Comparison of ENCODE assay signal across 29 cellular contexts in genomic region chr1:206122686-206123085, GRCh38. TPM values are rescaled to one million over a fixed set of nuclear protein-coding genes. Genes with fewer than 3 reads are reported as not detected.
"Had no signal": no experiment of that assay in that cellular context is flagged by ENCODE, and none has a peak within 500 bp of the region (broad histone marks: within the 10 kb centered on the region; RNA-seq: fewer than 3 reads in every experiment).

No MANE protein-coding gene starts in this region.

- DNase-seq: natural killer cell; occipital lobe; ovary; posterior cingulate gyrus; psoas muscle; right cardiac atrium; right lobe of liver; sigmoid colon; spleen; stimulated activated CD4-positive, alpha-beta T cell treated with anti-CD3 and anti-CD28 coated beads, Interleukin-12 subunit alpha, Interleukin-12 subunit beta, amount 100 ng/mL, for 4 hours; stimulated activated CD4-positive, alpha-beta T cell treated with anti-CD3 and anti-CD28 coated beads, Interleukin-1b, Interleukin-23, amount 100 ng/mL, for 48 hours; stimulated activated CD4-positive, alpha-beta T cell treated with anti-CD3 and anti-CD28 coated beads, Interleukin-4, amount 100 ng/mL, for 1 hour; stimulated activated CD4-positive, alpha-beta T cell treated with anti-CD3 and anti-CD28 coated beads, Interleukin-4, amount 100 ng/mL, for 4 hours; stimulated activated CD8-positive, alpha-beta memory T cell treated with anti-CD3 and anti-CD28 coated beads, Interleukin-4, amount 100 ng/mL, for 48 hours; stimulated activated naive CD4-positive, alpha-beta T cell; stimulated activated naive CD8-positive, alpha-beta T cell treated with anti-CD3 and anti-CD28 coated beads, Interleukin-15, amount 100 ng/mL, for 72 hours; stimulated activated naive CD8-positive, alpha-beta T cell treated with anti-CD3 and anti-CD28 coated beads, Interleukin-15, Interleukin-2, amounts not matched to agents 100 U/mL and 50 U/mL, for 24 hours; substantia nigra; testis; tibial artery; transverse colon; upper lobe of right lung; uterus had no signal

- H3K27ac ChIP-seq: neural progenitor cell, ovary, parathyroid adenoma, psoas muscle, right lobe of liver, sigmoid colon, spleen, suprapubic skin, testis, tibial artery, transverse colon, upper lobe of right lung, uterus had no signal

- H3K4me3 ChIP-seq: neural progenitor cell, ovary, psoas muscle, right lobe of liver, sigmoid colon, smooth muscle cell, spleen, suprapubic skin, testis, tibial artery, transverse colon, upper lobe of right lung, uterus had no signal

- H3K9me3 ChIP-seq: ovary, suprapubic skin, testis, upper lobe of right lung had no signal

- H3K36me3 ChIP-seq: neural progenitor cell, ovary, right lobe of liver, sigmoid colon, spleen, suprapubic skin, tibial artery, transverse colon, upper lobe of right lung, uterus had no signal

- H3K27me3 ChIP-seq: ovary, right lobe of liver, testis, tibial artery, uterus had no signal

- H3K4me1 ChIP-seq: uterus had no signal

RNA-seq across cellular contexts. Expression of gene AVPR1B, which starts 5.5 kb away (rescaled TPM):
- polyA plus RNA-seq: neural cell, ovary, psoas muscle, smooth muscle cell, spleen, urinary bladder had no signal
